1 cellular context compared by ENCODE assay signal in the genomic region with DNA sequence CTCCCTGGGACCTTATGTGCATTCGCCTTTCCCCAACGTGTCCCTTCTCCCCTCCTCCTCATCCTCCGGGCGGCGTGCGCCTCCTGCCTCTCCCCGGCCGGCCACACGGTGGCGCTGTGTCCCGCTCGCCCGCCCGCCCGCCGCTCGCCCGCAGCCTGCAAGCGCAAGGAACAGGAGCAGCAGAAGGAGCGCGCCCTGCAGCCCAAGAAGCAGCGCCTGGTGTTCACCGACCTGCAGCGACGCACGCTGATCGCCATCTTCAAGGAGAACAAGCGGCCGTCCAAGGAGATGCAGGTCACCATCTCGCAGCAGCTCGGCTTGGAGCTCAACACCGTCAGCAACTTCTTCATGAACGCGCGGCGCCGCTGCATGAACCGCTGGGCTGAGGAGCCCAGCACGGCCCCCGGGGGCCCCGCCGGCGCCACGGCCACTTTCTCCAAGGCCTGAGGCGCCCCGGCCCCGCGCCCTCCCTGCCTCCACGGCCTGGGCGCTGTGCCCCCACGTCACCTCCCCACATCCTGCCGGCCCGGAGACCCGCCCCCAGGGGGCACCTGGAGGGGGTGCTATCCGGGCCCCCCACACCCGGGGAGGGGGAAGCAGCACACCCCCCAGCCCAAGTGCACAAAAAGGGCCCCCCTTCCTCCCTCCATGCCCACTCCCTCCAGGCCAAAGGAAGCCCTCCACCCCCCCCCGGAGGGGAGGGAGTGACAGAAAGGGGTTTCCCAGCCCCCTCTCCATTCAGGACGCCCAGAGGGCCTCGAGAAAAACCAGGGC.
TF ChIP-seq lines count a peak whose summit lies in the region.

No MANE protein-coding gene starts in this region.

TF ChIP-seq in WTC11, 78 proteins besides CTCF, POLR2A, EP300 and RAD21 (continued from another document and continues in another):
- TF ChIP-seq, protein P1, sequence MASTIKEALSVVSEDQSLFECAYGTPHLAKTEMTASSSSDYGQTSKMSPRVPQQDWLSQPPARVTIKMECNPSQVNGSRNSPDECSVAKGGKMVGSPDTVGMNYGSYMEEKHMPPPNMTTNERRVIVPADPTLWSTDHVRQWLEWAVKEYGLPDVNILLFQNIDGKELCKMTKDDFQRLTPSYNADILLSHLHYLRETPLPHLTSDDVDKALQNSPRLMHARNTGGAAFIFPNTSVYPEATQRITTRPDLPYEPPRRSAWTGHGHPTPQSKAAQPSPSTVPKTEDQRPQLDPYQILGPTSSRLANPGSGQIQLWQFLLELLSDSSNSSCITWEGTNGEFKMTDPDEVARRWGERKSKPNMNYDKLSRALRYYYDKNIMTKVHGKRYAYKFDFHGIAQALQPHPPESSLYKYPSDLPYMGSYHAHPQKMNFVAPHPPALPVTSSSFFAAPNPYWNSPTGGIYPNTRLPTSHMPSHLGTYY (CRISPR knock-in tag; IDR thresholded peaks at IDR 0.05) = no peak
- TF ChIP-seq, protein P2, sequence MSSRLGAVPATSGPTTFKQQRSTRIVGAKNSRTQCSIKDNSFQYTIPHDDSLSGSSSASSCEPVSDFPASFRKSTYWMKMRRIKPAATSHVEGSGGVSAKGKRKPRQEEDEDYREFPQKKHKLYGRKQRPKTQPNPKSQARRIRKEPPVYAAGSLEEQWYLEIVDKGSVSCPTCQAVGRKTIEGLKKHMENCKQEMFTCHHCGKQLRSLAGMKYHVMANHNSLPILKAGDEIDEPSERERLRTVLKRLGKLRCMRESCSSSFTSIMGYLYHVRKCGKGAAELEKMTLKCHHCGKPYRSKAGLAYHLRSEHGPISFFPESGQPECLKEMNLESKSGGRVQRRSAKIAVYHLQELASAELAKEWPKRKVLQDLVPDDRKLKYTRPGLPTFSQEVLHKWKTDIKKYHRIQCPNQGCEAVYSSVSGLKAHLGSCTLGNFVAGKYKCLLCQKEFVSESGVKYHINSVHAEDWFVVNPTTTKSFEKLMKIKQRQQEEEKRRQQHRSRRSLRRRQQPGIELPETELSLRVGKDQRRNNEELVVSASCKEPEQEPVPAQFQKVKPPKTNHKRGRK (CRISPR knock-in tag; IDR thresholded peaks at IDR 0.05; ENCODE audit: borderline replicate concordance) = no peak
- no peak for TF ChIP-seq ZNF232 (CRISPR knock-in tag; IDR thresholded peaks at IDR 0.05)
- TF ChIP-seq, protein P3, sequence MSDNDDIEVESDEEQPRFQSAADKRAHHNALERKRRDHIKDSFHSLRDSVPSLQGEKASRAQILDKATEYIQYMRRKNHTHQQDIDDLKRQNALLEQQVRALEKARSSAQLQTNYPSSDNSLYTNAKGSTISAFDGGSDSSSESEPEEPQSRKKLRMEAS (CRISPR knock-in tag; IDR thresholded peaks at IDR 0.05) = peak; percentile 55; the same call in 1 of the 2 replicates
- TF ChIP-seq, protein P4, sequence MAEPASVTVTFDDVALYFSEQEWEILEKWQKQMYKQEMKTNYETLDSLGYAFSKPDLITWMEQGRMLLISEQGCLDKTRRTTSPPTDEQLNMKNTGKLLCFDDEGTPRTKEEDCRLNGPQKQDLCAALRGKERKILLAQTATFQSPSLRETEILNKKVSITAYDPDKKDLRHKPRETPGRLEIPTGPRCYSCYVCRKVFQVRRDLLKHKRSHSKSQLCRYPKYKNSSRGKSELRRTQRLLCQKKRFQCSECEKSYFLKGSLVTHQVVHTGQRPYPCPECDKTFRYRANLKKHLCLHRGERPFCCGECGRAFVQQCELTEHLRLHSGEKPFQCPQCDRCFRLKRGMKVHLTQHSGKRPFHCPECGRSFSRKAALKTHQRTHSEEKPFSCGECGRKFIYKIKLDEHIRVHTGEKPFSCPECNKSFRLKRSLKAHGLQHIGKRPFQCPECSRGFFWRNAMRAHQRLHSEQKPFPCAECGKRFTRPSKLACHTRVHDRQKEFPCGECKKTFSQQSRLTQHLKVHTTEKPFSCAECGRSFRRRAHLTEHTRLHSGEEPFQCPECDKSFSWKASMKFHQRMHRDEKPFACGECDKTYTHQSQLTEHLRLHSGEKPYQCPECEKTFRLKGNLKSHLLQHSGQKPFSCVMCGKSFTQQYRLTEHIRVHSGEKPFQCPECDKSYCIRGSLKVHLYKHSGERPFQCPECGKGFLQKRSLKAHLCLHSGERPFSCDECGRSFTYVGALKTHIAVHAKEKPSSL (CRISPR knock-in tag; conservative IDR thresholded peaks at IDR 0.05) = no peak
- no peak for TF ChIP-seq TCF7 (CRISPR knock-in tag; IDR thresholded peaks at IDR 0.05; ENCODE audit: low read depth)
- no peak for TF ChIP-seq ZNF138 (CRISPR knock-in tag; conservative IDR thresholded peaks at IDR 0.05)
- TF ChIP-seq EMX1 (CRISPR knock-in tag; IDR thresholded peaks at IDR 0.05) = no peak
- TF ChIP-seq JUN (CRISPR knock-in tag; IDR thresholded peaks at IDR 0.05) = no peak
- TF ChIP-seq, protein P5, sequence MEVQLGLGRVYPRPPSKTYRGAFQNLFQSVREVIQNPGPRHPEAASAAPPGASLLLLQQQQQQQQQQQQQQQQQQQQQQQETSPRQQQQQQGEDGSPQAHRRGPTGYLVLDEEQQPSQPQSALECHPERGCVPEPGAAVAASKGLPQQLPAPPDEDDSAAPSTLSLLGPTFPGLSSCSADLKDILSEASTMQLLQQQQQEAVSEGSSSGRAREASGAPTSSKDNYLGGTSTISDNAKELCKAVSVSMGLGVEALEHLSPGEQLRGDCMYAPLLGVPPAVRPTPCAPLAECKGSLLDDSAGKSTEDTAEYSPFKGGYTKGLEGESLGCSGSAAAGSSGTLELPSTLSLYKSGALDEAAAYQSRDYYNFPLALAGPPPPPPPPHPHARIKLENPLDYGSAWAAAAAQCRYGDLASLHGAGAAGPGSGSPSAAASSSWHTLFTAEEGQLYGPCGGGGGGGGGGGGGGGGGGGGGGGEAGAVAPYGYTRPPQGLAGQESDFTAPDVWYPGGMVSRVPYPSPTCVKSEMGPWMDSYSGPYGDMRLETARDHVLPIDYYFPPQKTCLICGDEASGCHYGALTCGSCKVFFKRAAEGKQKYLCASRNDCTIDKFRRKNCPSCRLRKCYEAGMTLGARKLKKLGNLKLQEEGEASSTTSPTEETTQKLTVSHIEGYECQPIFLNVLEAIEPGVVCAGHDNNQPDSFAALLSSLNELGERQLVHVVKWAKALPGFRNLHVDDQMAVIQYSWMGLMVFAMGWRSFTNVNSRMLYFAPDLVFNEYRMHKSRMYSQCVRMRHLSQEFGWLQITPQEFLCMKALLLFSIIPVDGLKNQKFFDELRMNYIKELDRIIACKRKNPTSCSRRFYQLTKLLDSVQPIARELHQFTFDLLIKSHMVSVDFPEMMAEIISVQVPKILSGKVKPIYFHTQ (CRISPR knock-in tag; IDR thresholded peaks at IDR 0.05) = no peak
- TF ChIP-seq, protein P6, sequence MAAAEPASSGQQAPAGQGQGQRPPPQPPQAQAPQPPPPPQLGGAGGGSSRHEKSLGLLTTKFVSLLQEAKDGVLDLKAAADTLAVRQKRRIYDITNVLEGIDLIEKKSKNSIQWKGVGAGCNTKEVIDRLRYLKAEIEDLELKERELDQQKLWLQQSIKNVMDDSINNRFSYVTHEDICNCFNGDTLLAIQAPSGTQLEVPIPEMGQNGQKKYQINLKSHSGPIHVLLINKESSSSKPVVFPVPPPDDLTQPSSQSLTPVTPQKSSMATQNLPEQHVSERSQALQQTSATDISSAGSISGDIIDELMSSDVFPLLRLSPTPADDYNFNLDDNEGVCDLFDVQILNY (CRISPR knock-in tag; IDR thresholded peaks at IDR 0.05) = no peak
- TF ChIP-seq MYBL2 (CRISPR knock-in tag; IDR thresholded peaks at IDR 0.05) = no peak
- TF ChIP-seq, protein P7, sequence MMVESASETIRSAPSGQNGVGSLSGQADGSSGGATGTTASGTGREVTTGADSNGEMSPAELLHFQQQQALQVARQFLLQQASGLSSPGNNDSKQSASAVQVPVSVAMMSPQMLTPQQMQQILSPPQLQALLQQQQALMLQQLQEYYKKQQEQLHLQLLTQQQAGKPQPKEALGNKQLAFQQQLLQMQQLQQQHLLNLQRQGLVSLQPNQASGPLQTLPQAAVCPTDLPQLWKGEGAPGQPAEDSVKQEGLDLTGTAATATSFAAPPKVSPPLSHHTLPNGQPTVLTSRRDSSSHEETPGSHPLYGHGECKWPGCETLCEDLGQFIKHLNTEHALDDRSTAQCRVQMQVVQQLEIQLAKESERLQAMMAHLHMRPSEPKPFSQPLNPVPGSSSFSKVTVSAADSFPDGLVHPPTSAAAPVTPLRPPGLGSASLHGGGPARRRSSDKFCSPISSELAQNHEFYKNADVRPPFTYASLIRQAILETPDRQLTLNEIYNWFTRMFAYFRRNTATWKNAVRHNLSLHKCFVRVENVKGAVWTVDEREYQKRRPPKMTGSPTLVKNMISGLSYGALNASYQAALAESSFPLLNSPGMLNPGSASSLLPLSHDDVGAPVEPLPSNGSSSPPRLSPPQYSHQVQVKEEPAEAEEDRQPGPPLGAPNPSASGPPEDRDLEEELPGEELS (CRISPR knock-in tag; IDR thresholded peaks at IDR 0.05) = 0 out of 2 replicates have a peak, but pooled peaks have one; percentile 14
- TF ChIP-seq, protein P8, sequence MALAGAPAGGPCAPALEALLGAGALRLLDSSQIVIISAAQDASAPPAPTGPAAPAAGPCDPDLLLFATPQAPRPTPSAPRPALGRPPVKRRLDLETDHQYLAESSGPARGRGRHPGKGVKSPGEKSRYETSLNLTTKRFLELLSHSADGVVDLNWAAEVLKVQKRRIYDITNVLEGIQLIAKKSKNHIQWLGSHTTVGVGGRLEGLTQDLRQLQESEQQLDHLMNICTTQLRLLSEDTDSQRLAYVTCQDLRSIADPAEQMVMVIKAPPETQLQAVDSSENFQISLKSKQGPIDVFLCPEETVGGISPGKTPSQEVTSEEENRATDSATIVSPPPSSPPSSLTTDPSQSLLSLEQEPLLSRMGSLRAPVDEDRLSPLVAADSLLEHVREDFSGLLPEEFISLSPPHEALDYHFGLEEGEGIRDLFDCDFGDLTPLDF (CRISPR knock-in tag; IDR thresholded peaks at IDR 0.05) = no peak
- no peak for TF ChIP-seq GABPB1 (CRISPR knock-in tag; IDR thresholded peaks at IDR 0.05)
- TF ChIP-seq JAZF1 (CRISPR knock-in tag; IDR thresholded peaks at IDR 0.05) = no peak
- TF ChIP-seq, protein P9, sequence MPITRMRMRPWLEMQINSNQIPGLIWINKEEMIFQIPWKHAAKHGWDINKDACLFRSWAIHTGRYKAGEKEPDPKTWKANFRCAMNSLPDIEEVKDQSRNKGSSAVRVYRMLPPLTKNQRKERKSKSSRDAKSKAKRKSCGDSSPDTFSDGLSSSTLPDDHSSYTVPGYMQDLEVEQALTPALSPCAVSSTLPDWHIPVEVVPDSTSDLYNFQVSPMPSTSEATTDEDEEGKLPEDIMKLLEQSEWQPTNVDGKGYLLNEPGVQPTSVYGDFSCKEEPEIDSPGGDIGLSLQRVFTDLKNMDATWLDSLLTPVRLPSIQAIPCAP (CRISPR knock-in tag; IDR thresholded peaks at IDR 0.05) = no peak
- TF ChIP-seq, protein P10, sequence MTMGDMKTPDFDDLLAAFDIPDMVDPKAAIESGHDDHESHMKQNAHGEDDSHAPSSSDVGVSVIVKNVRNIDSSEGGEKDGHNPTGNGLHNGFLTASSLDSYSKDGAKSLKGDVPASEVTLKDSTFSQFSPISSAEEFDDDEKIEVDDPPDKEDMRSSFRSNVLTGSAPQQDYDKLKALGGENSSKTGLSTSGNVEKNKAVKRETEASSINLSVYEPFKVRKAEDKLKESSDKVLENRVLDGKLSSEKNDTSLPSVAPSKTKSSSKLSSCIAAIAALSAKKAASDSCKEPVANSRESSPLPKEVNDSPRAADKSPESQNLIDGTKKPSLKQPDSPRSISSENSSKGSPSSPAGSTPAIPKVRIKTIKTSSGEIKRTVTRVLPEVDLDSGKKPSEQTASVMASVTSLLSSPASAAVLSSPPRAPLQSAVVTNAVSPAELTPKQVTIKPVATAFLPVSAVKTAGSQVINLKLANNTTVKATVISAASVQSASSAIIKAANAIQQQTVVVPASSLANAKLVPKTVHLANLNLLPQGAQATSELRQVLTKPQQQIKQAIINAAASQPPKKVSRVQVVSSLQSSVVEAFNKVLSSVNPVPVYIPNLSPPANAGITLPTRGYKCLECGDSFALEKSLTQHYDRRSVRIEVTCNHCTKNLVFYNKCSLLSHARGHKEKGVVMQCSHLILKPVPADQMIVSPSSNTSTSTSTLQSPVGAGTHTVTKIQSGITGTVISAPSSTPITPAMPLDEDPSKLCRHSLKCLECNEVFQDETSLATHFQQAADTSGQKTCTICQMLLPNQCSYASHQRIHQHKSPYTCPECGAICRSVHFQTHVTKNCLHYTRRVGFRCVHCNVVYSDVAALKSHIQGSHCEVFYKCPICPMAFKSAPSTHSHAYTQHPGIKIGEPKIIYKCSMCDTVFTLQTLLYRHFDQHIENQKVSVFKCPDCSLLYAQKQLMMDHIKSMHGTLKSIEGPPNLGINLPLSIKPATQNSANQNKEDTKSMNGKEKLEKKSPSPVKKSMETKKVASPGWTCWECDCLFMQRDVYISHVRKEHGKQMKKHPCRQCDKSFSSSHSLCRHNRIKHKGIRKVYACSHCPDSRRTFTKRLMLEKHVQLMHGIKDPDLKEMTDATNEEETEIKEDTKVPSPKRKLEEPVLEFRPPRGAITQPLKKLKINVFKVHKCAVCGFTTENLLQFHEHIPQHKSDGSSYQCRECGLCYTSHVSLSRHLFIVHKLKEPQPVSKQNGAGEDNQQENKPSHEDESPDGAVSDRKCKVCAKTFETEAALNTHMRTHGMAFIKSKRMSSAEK (CRISPR knock-in tag; IDR thresholded peaks at IDR 0.05; ENCODE audit: borderline replicate concordance) = no peak
- no peak for TF ChIP-seq GRHL2 (CRISPR knock-in tag; IDR thresholded peaks at IDR 0.05; ENCODE audit: insufficient replicate concordance, severe bottlenecking)
- TF ChIP-seq, protein P11, sequence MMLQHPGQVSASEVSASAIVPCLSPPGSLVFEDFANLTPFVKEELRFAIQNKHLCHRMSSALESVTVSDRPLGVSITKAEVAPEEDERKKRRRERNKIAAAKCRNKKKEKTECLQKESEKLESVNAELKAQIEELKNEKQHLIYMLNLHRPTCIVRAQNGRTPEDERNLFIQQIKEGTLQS (CRISPR knock-in tag; conservative IDR thresholded peaks at IDR 0.05) = no peak
- TF ChIP-seq SMAD3 (CRISPR knock-in tag; IDR thresholded peaks at IDR 0.05; ENCODE audit: borderline replicate concordance) = no peak
- TF ChIP-seq MXD4 (CRISPR knock-in tag; IDR thresholded peaks at IDR 0.05; ENCODE audit: borderline replicate concordance) = no peak
- TF ChIP-seq, protein P12, sequence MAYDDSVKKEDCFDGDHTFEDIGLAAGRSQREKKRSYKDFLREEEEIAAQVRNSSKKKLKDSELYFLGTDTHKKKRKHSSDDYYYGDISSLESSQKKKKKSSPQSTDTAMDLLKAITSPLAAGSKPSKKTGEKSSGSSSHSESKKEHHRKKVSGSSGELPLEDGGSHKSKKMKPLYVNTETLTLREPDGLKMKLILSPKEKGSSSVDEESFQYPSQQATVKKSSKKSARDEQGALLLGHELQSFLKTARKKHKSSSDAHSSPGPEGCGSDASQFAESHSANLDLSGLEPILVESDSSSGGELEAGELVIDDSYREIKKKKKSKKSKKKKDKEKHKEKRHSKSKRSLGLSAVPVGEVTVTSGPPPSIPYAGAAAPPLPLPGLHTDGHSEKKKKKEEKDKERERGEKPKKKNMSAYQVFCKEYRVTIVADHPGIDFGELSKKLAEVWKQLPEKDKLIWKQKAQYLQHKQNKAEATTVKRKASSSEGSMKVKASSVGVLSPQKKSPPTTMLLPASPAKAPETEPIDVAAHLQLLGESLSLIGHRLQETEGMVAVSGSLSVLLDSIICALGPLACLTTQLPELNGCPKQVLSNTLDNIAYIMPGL (CRISPR knock-in tag; IDR thresholded peaks at IDR 0.05) = peak; percentile 85
- no peak for TF ChIP-seq ESRRA (CRISPR knock-in tag; IDR thresholded peaks at IDR 0.05; ENCODE audit: borderline replicate concordance)
- TF ChIP-seq KAT7 (CRISPR knock-in tag; IDR thresholded peaks at IDR 0.05; ENCODE audit: borderline replicate concordance) = no peak
- no peak for TF ChIP-seq TEAD4 (CRISPR knock-in tag; IDR thresholded peaks at IDR 0.05)
- TF ChIP-seq, protein P13, sequence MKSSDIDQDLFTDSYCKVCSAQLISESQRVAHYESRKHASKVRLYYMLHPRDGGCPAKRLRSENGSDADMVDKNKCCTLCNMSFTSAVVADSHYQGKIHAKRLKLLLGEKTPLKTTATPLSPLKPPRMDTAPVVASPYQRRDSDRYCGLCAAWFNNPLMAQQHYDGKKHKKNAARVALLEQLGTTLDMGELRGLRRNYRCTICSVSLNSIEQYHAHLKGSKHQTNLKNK (CRISPR knock-in tag; IDR thresholded peaks at IDR 0.05) = no peak
- TF ChIP-seq NR3C1 (CRISPR knock-in tag; conservative IDR thresholded peaks at IDR 0.05; ENCODE audit: low read depth) = no peak
- no peak for TF ChIP-seq CREM (CRISPR knock-in tag; IDR thresholded peaks at IDR 0.05)
- TF ChIP-seq ETV6 (CRISPR knock-in tag; IDR thresholded peaks at IDR 0.05) = peak; percentile 64; the same call in 1 of the 2 replicates
- TF ChIP-seq PRRX2 (CRISPR knock-in tag; IDR thresholded peaks at IDR 0.05) = no peak
